ENCODE assay signal across 2 cellular contexts in the genomic region with DNA sequence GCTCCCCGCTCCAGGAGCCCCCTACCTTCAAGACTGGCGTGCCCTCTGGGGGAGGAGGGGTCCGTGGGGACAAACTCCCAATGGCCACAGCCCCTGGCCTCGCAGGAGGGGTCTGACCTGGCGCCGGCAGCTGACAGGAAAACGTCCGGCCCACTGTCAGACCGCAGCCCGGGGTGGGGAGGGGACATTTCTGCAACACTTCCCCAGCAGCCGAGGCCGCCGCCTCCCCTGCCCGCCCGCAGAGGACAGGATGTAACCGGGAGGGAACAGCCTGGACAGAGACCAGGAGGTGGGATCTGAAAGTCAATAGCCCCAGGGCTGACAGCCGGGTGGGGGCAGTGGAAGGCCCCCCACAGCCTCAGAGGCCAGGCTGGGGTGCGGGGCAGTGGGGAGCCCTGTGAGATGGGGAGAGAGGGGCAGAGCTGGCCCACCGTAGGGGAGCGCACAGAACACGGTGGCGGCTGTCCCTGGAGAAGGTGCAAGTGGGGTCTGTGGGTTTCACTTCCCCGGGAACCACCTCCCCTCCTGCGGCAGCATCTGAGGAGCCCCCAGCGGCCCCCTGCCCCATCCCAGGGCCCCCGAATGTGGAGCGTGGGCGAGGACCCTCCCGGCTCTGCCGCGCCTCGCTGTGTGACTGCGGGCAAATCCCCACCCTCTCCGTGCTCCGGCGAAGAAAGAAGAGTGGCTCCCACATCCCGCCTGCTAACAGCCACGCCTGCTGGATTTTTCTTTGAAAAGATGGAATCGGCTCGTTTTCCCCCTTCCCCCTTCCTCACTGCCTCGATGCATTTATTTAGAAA.
A peak's percentile ranks its signal among the peaks of the same experiment; 100 is the strongest.
TF ChIP-seq lines count a peak whose summit lies in the region.

A gene with protein sequence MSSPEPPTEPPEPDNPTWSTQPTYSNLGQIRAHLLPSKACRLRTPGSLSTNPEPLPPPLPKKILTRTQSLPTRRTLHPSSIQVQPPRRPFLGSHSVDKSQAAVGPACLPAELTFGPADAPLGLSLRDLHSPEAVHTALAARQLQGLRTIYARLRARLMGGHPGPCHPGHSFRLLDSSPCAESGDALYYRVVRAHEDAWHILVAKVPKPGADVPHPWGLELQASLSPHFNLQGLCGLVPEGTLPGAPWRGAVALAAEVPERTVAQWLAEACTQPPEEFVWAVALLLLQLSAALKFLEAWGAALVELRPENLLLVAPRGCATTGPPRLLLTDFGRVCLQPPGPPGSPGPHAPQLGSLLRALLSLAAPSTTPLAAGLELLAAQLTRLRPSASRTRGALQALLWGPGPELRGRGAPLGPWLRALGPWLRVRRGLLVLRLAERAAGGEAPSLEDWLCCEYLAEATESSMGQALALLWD (minus strand): TSS at position 114 of the 800 bp plus-strand sequence. CDS start 1,244 bp downstream, outside the sequence.

TF ChIP-seq in IMR-90, 13 proteins besides CTCF, POLR2A, EP300 and RAD21:
- TF ChIP-seq CEBPB (IDR thresholded peaks at IDR 0.05; ENCODE audit: low read depth, low read length) (no peak), MAFK (IDR thresholded peaks at IDR 0.05; ENCODE audit: low read depth, low read length) (no peak), BHLHE40 (IDR thresholded peaks at IDR 0.05; ENCODE audit: low read depth, low read length) (no peak), MXI1 (IDR thresholded peaks at IDR 0.05; ENCODE audit: borderline replicate concordance, low read depth, low read length) (no peak), RFX5 (IDR thresholded peaks at IDR 0.05; ENCODE audit: low read depth, low read length) (no peak), RCOR1 (IDR thresholded peaks at IDR 0.05; ENCODE audit: insufficient replicate concordance, low read length) (no peak), SMC3 (IDR thresholded peaks at IDR 0.05; ENCODE audit: low read depth, low read length) (no peak), FOS (IDR thresholded peaks at IDR 0.05; ENCODE audit: low read depth, low read length) (no peak), NFE2L2 (IDR thresholded peaks at IDR 0.05; ENCODE audit: low read depth, low read length) (no peak), CHD1 (IDR thresholded peaks at IDR 0.05; ENCODE audit: low read depth, low read length) (no peak), MAZ (IDR thresholded peaks at IDR 0.05; ENCODE audit: borderline replicate concordance, low read depth, low read length) (no peak; the same call in 1 of the 2 replicates)
- TF ChIP-seq, protein P1, sequence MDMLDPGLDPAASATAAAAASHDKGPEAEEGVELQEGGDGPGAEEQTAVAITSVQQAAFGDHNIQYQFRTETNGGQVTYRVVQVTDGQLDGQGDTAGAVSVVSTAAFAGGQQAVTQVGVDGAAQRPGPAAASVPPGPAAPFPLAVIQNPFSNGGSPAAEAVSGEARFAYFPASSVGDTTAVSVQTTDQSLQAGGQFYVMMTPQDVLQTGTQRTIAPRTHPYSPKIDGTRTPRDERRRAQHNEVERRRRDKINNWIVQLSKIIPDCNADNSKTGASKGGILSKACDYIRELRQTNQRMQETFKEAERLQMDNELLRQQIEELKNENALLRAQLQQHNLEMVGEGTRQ (IDR thresholded peaks at IDR 0.05; ENCODE audit: low read depth, low read length), result no peak
- TF ChIP-seq, protein P2, sequence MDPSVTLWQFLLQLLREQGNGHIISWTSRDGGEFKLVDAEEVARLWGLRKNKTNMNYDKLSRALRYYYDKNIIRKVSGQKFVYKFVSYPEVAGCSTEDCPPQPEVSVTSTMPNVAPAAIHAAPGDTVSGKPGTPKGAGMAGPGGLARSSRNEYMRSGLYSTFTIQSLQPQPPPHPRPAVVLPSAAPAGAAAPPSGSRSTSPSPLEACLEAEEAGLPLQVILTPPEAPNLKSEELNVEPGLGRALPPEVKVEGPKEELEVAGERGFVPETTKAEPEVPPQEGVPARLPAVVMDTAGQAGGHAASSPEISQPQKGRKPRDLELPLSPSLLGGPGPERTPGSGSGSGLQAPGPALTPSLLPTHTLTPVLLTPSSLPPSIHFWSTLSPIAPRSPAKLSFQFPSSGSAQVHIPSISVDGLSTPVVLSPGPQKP (IDR thresholded peaks at IDR 0.05; ENCODE audit: borderline replicate concordance, low read depth, low read length), result no peak

TF ChIP-seq in K562, 482 proteins besides CTCF, POLR2A, EP300 and RAD21 (continues in another document):
- TF ChIP-seq SRSF1 (IDR thresholded peaks at IDR 0.05; ENCODE audit: low read depth, low read length), result no peak
- TF ChIP-seq, protein P3, sequence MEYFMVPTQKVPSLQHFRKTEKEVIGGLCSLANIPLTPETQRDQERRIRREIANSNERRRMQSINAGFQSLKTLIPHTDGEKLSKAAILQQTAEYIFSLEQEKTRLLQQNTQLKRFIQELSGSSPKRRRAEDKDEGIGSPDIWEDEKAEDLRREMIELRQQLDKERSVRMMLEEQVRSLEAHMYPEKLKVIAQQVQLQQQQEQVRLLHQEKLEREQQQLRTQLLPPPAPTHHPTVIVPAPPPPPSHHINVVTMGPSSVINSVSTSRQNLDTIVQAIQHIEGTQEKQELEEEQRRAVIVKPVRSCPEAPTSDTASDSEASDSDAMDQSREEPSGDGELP (CRISPR knock-in tag; IDR thresholded peaks at IDR 0.05; ENCODE audit: borderline replicate concordance), result peak; percentile 87
- TF ChIP-seq CTBP1 (IDR thresholded peaks at IDR 0.05; ENCODE audit: borderline replicate concordance), result peak; percentile 30; the same call in 1 of the 2 replicates
- TF ChIP-seq ATF1 (CRISPR knock-in tag; IDR thresholded peaks at IDR 0.05), result no peak
- 0 out of 2 replicates have a peak, but pooled peaks have one; percentile 21 for TF ChIP-seq ATF1 (tag; IDR thresholded peaks at IDR 0.05)
- peak in 1 of 3 experiments; percentile 8 for TF ChIP-seq YY1 (IDR thresholded peaks at IDR 0.05; ENCODE audit: borderline replicate concordance in 1 of 3, control insufficient read depth in 1 of 3, extremely low read depth in 1 of 3, insufficient read depth in 3 of 3, insufficient read length in 1 of 3, insufficient replicate concordance in 2 of 3, low read depth in 1 of 3, low read length in 2 of 3)
- TF ChIP-seq, protein P4, sequence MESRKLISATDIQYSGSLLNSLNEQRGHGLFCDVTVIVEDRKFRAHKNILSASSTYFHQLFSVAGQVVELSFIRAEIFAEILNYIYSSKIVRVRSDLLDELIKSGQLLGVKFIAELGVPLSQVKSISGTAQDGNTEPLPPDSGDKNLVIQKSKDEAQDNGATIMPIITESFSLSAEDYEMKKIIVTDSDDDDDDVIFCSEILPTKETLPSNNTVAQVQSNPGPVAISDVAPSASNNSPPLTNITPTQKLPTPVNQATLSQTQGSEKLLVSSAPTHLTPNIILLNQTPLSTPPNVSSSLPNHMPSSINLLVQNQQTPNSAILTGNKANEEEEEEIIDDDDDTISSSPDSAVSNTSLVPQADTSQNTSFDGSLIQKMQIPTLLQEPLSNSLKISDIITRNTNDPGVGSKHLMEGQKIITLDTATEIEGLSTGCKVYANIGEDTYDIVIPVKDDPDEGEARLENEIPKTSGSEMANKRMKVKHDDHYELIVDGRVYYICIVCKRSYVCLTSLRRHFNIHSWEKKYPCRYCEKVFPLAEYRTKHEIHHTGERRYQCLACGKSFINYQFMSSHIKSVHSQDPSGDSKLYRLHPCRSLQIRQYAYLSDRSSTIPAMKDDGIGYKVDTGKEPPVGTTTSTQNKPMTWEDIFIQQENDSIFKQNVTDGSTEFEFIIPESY (CRISPR knock-in tag; IDR thresholded peaks at IDR 0.05), result peak; percentile 46; the same call in 1 of the 2 replicates
- TF ChIP-seq, protein P5, sequence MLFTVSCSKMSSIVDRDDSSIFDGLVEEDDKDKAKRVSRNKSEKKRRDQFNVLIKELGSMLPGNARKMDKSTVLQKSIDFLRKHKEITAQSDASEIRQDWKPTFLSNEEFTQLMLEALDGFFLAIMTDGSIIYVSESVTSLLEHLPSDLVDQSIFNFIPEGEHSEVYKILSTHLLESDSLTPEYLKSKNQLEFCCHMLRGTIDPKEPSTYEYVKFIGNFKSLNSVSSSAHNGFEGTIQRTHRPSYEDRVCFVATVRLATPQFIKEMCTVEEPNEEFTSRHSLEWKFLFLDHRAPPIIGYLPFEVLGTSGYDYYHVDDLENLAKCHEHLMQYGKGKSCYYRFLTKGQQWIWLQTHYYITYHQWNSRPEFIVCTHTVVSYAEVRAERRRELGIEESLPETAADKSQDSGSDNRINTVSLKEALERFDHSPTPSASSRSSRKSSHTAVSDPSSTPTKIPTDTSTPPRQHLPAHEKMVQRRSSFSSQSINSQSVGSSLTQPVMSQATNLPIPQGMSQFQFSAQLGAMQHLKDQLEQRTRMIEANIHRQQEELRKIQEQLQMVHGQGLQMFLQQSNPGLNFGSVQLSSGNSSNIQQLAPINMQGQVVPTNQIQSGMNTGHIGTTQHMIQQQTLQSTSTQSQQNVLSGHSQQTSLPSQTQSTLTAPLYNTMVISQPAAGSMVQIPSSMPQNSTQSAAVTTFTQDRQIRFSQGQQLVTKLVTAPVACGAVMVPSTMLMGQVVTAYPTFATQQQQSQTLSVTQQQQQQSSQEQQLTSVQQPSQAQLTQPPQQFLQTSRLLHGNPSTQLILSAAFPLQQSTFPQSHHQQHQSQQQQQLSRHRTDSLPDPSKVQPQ (CRISPR knock-in tag; IDR thresholded peaks at IDR 0.05; ENCODE audit: borderline replicate concordance), result no peak
- peak; percentile 73 to 77 for TF ChIP-seq MAZ (CRISPR knock-in tag; conservative IDR thresholded peaks at IDR 0.05 in 1 of 2, IDR thresholded peaks at IDR 0.05 in 1 of 2)
- 0 out of 2 replicates have a peak, but pooled peaks have one; percentile 25 for TF ChIP-seq NR4A1 (CRISPR knock-in tag; IDR thresholded peaks at IDR 0.05)
- TF ChIP-seq NR4A1 (tag; IDR thresholded peaks at IDR 0.05), result no peak
- TF ChIP-seq NRF1 (conservative IDR thresholded peaks at IDR 0.05 in 1 of 2, IDR thresholded peaks at IDR 0.05 in 1 of 2), result peak in 1 of 2 experiments; percentile 25; a peak in 1 of 4 replicates
- TF ChIP-seq SMAD4 (CRISPR knock-in tag; conservative IDR thresholded peaks at IDR 0.05), result peak; percentile 43; the same call in 1 of the 2 replicates
- TF ChIP-seq GABPA (tag; conservative IDR thresholded peaks at IDR 0.05; ENCODE audit: low read depth), result peak; percentile 54
- TF ChIP-seq RNF2 (IDR thresholded peaks at IDR 0.05), result peak; percentile 26; the same call in 1 of the 2 replicates
- TF ChIP-seq, protein P6, sequence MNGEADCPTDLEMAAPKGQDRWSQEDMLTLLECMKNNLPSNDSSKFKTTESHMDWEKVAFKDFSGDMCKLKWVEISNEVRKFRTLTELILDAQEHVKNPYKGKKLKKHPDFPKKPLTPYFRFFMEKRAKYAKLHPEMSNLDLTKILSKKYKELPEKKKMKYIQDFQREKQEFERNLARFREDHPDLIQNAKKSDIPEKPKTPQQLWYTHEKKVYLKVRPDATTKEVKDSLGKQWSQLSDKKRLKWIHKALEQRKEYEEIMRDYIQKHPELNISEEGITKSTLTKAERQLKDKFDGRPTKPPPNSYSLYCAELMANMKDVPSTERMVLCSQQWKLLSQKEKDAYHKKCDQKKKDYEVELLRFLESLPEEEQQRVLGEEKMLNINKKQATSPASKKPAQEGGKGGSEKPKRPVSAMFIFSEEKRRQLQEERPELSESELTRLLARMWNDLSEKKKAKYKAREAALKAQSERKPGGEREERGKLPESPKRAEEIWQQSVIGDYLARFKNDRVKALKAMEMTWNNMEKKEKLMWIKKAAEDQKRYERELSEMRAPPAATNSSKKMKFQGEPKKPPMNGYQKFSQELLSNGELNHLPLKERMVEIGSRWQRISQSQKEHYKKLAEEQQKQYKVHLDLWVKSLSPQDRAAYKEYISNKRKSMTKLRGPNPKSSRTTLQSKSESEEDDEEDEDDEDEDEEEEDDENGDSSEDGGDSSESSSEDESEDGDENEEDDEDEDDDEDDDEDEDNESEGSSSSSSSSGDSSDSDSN (IDR thresholded peaks at IDR 0.05; ENCODE audit: borderline replicate concordance in 1 of 2, low read depth in 2 of 2, low read length in 2 of 2), result peak in 1 of 2 experiments; percentile 84; a peak in 1 of 4 replicates
- TF ChIP-seq SPI1 (IDR thresholded peaks at IDR 0.05; ENCODE audit: borderline replicate concordance, low read depth, low read length), result peak; percentile 66; the same call in 1 of the 2 replicates
- no peak for TF ChIP-seq EGR1 (conservative IDR thresholded peaks at IDR 0.05)
- TF ChIP-seq DPF2 (IDR thresholded peaks at IDR 0.05), result 0 out of 2 replicates have a peak, but pooled peaks have one; percentile 20
- peak; percentile 27; the same call in 1 of the 2 replicates for TF ChIP-seq PHF8 (IDR thresholded peaks at IDR 0.05; ENCODE audit: borderline replicate concordance, low read length)
- TF ChIP-seq, protein P7, sequence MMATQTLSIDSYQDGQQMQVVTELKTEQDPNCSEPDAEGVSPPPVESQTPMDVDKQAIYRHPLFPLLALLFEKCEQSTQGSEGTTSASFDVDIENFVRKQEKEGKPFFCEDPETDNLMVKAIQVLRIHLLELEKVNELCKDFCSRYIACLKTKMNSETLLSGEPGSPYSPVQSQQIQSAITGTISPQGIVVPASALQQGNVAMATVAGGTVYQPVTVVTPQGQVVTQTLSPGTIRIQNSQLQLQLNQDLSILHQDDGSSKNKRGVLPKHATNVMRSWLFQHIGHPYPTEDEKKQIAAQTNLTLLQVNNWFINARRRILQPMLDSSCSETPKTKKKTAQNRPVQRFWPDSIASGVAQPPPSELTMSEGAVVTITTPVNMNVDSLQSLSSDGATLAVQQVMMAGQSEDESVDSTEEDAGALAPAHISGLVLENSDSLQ (IDR thresholded peaks at IDR 0.05), result peak; percentile 48
- TF ChIP-seq, protein P8, sequence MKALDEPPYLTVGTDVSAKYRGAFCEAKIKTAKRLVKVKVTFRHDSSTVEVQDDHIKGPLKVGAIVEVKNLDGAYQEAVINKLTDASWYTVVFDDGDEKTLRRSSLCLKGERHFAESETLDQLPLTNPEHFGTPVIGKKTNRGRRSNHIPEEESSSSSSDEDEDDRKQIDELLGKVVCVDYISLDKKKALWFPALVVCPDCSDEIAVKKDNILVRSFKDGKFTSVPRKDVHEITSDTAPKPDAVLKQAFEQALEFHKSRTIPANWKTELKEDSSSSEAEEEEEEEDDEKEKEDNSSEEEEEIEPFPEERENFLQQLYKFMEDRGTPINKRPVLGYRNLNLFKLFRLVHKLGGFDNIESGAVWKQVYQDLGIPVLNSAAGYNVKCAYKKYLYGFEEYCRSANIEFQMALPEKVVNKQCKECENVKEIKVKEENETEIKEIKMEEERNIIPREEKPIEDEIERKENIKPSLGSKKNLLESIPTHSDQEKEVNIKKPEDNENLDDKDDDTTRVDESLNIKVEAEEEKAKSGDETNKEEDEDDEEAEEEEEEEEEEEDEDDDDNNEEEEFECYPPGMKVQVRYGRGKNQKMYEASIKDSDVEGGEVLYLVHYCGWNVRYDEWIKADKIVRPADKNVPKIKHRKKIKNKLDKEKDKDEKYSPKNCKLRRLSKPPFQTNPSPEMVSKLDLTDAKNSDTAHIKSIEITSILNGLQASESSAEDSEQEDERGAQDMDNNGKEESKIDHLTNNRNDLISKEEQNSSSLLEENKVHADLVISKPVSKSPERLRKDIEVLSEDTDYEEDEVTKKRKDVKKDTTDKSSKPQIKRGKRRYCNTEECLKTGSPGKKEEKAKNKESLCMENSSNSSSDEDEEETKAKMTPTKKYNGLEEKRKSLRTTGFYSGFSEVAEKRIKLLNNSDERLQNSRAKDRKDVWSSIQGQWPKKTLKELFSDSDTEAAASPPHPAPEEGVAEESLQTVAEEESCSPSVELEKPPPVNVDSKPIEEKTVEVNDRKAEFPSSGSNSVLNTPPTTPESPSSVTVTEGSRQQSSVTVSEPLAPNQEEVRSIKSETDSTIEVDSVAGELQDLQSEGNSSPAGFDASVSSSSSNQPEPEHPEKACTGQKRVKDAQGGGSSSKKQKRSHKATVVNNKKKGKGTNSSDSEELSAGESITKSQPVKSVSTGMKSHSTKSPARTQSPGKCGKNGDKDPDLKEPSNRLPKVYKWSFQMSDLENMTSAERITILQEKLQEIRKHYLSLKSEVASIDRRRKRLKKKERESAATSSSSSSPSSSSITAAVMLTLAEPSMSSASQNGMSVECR (CRISPR knock-in tag; IDR thresholded peaks at IDR 0.05), result peak; percentile 37; the same call in 1 of the 2 replicates
- TF ChIP-seq RBFOX2 (IDR thresholded peaks at IDR 0.05; ENCODE audit: low read depth, low read length), result peak; percentile 61
- TF ChIP-seq EZH2 (IDR thresholded peaks at IDR 0.05; ENCODE audit: borderline replicate concordance, low read depth, low read length), result no peak
- TF ChIP-seq POLR2G (IDR thresholded peaks at IDR 0.05; ENCODE audit: low read depth, low read length), result peak; percentile 69
- TF ChIP-seq ZKSCAN8 (CRISPR knock-in tag; IDR thresholded peaks at IDR 0.05), result no peak
- 0 out of 4 replicates have a peak, but pooled peaks of 1 of the 2 experiments have one; percentile 31 for TF ChIP-seq TEAD1 (CRISPR knock-in tag; IDR thresholded peaks at IDR 0.05)
- TF ChIP-seq KLF10 (CRISPR knock-in tag; IDR thresholded peaks at IDR 0.05), result no peak
